ENCODE assay signal across 17 cellular contexts in genomic region chr3:196585044-196585757, GRCh38.
"Had no signal": no experiment of that assay in that cellular context is flagged by ENCODE, and none has a peak within 500 bp of the region (broad histone marks: within the 10 kb centered on the region; RNA-seq: fewer than 3 reads in every experiment).

No MANE protein-coding gene starts in this region.

- DNase-seq: activated CD4-positive, alpha-beta T cell treated with anti-CD3 and anti-CD28 coated beads, Interleukin-2, amount 50 U/mL, for 1 hour; activated CD4-positive, CD25-positive, alpha-beta regulatory T cell; activated effector memory CD4-positive, alpha-beta T cell treated with Interleukin-2 at 50 U/mL for 16 hours; activated T-cell treated with anti-CD3 and anti-CD28 coated beads, Interleukin-2, amount 50 U/mL, for 24 hours; aorta; heart left ventricle; mucosa of descending colon; occipital lobe; stimulated activated CD4-positive, alpha-beta T cell treated with anti-CD3 and anti-CD28 coated beads, Interleukin-4, amount 100 ng/mL, for 1 hour; stimulated activated CD8-positive, alpha-beta memory T cell treated with anti-CD3 and anti-CD28 coated beads, Interleukin-4, amount 100 ng/mL, for 48 hours; testis; upper lobe of right lung had no signal

- H3K27ac Mint-ChIP-seq: activated naive CD4-positive, alpha-beta T cell treated with anti-CD3 and anti-CD28 coated beads, Interleukin-2, amount 50 U/mL, for 72 hours; activated T-cell treated with anti-CD3 and anti-CD28 coated beads, Interleukin-2, amount 50 U/mL, for 24 hours; natural killer cell treated with Interleukin-12 subunit alpha and Interleukin-12 subunit beta and Interleukin-15 and Interleukin-18, amount 100 ng/mL, for 72 hours; stimulated activated naive CD8-positive, alpha-beta T cell treated with anti-CD3 and anti-CD28 coated beads, Interleukin-15, Interleukin-2, amounts not matched to agents 100 ng/mL and 50 ng/mL, for 24 hours; T-helper 1 cell treated with Interleukin-12 subunit alpha and Interleukin-12 subunit beta and Interleukin-4 antibody, amounts not matched to agents 30 μg/mL and 1 μg/mL, for 36 hours had no signal

- H3K4me3 ChIP-seq: breast epithelium, heart left ventricle, mucosa of descending colon, testis, upper lobe of right lung had no signal

- H3K9me3 ChIP-seq: breast epithelium, heart left ventricle, mucosa of descending colon, testis, upper lobe of right lung had no signal

- H3K27me3 ChIP-seq: breast epithelium, heart left ventricle, testis, upper lobe of right lung had no signal

- H3K27me3 Mint-ChIP-seq: activated T-cell treated with anti-CD3 and anti-CD28 coated beads, Interleukin-2, amount 50 U/mL, for 24 hours; natural killer cell treated with Interleukin-12 subunit alpha and Interleukin-12 subunit beta and Interleukin-15 and Interleukin-18, amount 100 ng/mL, for 72 hours; stimulated activated naive CD8-positive, alpha-beta T cell treated with anti-CD3 and anti-CD28 coated beads, Interleukin-15, Interleukin-2, amounts not matched to agents 100 ng/mL and 50 ng/mL, for 24 hours had no signal

- H3K9me3 Mint-ChIP-seq: activated naive CD4-positive, alpha-beta T cell treated with anti-CD3 and anti-CD28 coated beads, Interleukin-2, amount 50 U/mL, for 72 hours; activated T-cell treated with anti-CD3 and anti-CD28 coated beads, Interleukin-2, amount 50 U/mL, for 24 hours; natural killer cell treated with Interleukin-12 subunit alpha and Interleukin-12 subunit beta and Interleukin-15 and Interleukin-18, amount 100 ng/mL, for 72 hours; stimulated activated naive CD8-positive, alpha-beta T cell treated with anti-CD3 and anti-CD28 coated beads, Interleukin-15, Interleukin-2, amounts not matched to agents 100 ng/mL and 50 ng/mL, for 24 hours; T-helper 1 cell treated with Interleukin-12 subunit alpha and Interleukin-12 subunit beta and Interleukin-4 antibody, amounts not matched to agents 30 μg/mL and 1 μg/mL, for 36 hours had no signal

- H3K27ac ChIP-seq: breast epithelium, heart left ventricle, testis, upper lobe of right lung had no signal

- H3K4me1 ChIP-seq: breast epithelium, heart left ventricle, testis, upper lobe of right lung had no signal

- H3K4me3 Mint-ChIP-seq: activated T-cell treated with anti-CD3 and anti-CD28 coated beads, Interleukin-2, amount 50 U/mL, for 24 hours; natural killer cell treated with Interleukin-12 subunit alpha and Interleukin-12 subunit beta and Interleukin-15 and Interleukin-18, amount 100 ng/mL, for 72 hours; stimulated activated naive CD8-positive, alpha-beta T cell treated with anti-CD3 and anti-CD28 coated beads, Interleukin-15, Interleukin-2, amounts not matched to agents 100 ng/mL and 50 ng/mL, for 24 hours; T-helper 1 cell treated with Interleukin-12 subunit alpha and Interleukin-12 subunit beta and Interleukin-4 antibody, amounts not matched to agents 30 μg/mL and 1 μg/mL, for 36 hours had no signal

- H3K36me3 ChIP-seq: breast epithelium had no signal
